12 cellular contexts compared by ENCODE assay signal in genomic region chr6:159959165-159959975, GRCh38. TPM values are rescaled to one million over a fixed set of nuclear protein-coding genes. Genes with fewer than 3 reads are reported as not detected.
A peak's percentile ranks its signal among the peaks of the same experiment; 100 is the strongest.
DNase-seq lines count a peak whose midpoint lies in the region; ATAC-seq and TF ChIP-seq lines count a peak whose summit lies in the region.
"Had no signal": no experiment of that assay in that cellular context is flagged by ENCODE, and none has a peak within 500 bp of the region (broad histone marks: within the 10 kb centered on the region; RNA-seq: fewer than 3 reads in every experiment).

No MANE protein-coding gene starts in this region.

- WGBS in SK-N-SH (ENCODE audit: low lambda C conversion rate), result 26% methylated on average over 6 of the region's 6 CpGs

- no peaks in the 10 kb centered on the region for H3K9me2 ChIP-seq in SK-N-SH

- no peak for TF ChIP-seq EP300 in SK-N-SH (IDR thresholded peaks at IDR 0.05; ENCODE audit: borderline replicate concordance in 1 of 2, low read depth in 1 of 2, low read length in 1 of 2)

- H3K4me1 ChIP-seq in SJCRH30 (peaks cover 12% of the 10 kb centered on the region), SK-N-SH (ENCODE audit: control insufficient read depth in 1 of 2, insufficient read depth in 2 of 2, low read depth in 1 of 2, low read length in 1 of 2) (no peaks in the 10 kb centered on the region)
- H3K4me1 ChIP-seq in naive thymus-derived CD4-positive, alpha-beta T cell (ENCODE audit: control insufficient read depth in 2 of 2, insufficient read depth in 2 of 2, low read length in 2 of 2), result no peaks in the 10 kb centered on the region
- H3K4me1 ChIP-seq: HAP-1 had no signal

- intact Hi-C loops in naive thymus-derived CD4-positive, alpha-beta T cell (cut with micrococcal nuclease), result no loop called here
- intact Hi-C loops in posterior cingulate gyrus (cut with DNase I), result no loop called here

- H3K9ac ChIP-seq in SK-N-SH, result no peak overlapping the region

- POLR2A ChIA-PET in naive thymus-derived CD4-positive, alpha-beta T cell (lab: Charles Lee), result no interaction called here
- POLR2A ChIA-PET in SK-N-SH (lab: Yijun Ruan, JAX), result no interaction called here

- H3K27me3 Mint-ChIP-seq in naive thymus-derived CD4-positive, alpha-beta T cell, result peaks cover 0 to 37% (median 0%) of the 10 kb centered on the region in 5 donors
- H3K27me3 Mint-ChIP-seq: CD4-positive, alpha-beta memory T cell had no signal

- H4K20me1 ChIP-seq in SK-N-SH (ENCODE audit: insufficient read depth), result no peaks in the 10 kb centered on the region

- peaks cover 0 to 8% (median 0%) of the 10 kb centered on the region in 7 donors for H3K4me1 Mint-ChIP-seq in naive thymus-derived CD4-positive, alpha-beta T cell
- H3K4me1 Mint-ChIP-seq: CD4-positive, alpha-beta memory T cell had no signal

- no peaks in the 10 kb centered on the region for H3K79me2 ChIP-seq in SK-N-SH (ENCODE audit: insufficient read depth)

- ATAC-seq in GM18511 (IDR thresholded peaks at IDR 0.05; ENCODE audit: unreplicated experiment) (peak; percentile 83), HG02798 (IDR thresholded peaks at IDR 0.05; ENCODE audit: poor library complexity, unreplicated experiment) (peak; percentile 66)
- ATAC-seq in naive thymus-derived CD4-positive, alpha-beta T cell, result peak; percentile 80

- H3K36me3 Mint-ChIP-seq in naive thymus-derived CD4-positive, alpha-beta T cell, result no peaks in the 10 kb centered on the region
- H3K36me3 Mint-ChIP-seq: CD4-positive, alpha-beta memory T cell had no signal

- H3K4me3 Mint-ChIP-seq in naive thymus-derived CD4-positive, alpha-beta T cell, result no peak overlapping the region
- H3K4me3 Mint-ChIP-seq: CD4-positive, alpha-beta memory T cell had no signal

- no peaks in the 10 kb centered on the region; the same call in 1 of the 2 replicates for H3K9me3 ChIP-seq in SJCRH30 (replicated peaks)
- H3K9me3 ChIP-seq in naive thymus-derived CD4-positive, alpha-beta T cell (ENCODE audit: control insufficient read depth in 2 of 3, low read length in 3 of 3), result no peaks in the 10 kb centered on the region
- no peaks in the 10 kb centered on the region for H3K9me3 ChIP-seq in SK-N-SH
- H3K9me3 ChIP-seq: HAP-1 had no signal

- H3K27ac ChIP-seq in SJCRH30 (no peak overlapping the region), SK-N-SH (ENCODE audit: low read depth in 2 of 2, low read length in 1 of 2) (no peak overlapping the region)
- no peak overlapping the region for H3K27ac ChIP-seq in naive thymus-derived CD4-positive, alpha-beta T cell (ENCODE audit: low read depth, low read length)

- CTCF ChIA-PET in naive thymus-derived CD4-positive, alpha-beta T cell (lab: Charles Lee), result no interaction called here
- CTCF ChIA-PET in SK-N-SH (lab: Yijun Ruan, JAX), result no interaction called here

- TF ChIP-seq RAD21 in SK-N-SH (IDR thresholded peaks at IDR 0.05; ENCODE audit: low read length), result no peak

- H3K27ac Mint-ChIP-seq in naive thymus-derived CD4-positive, alpha-beta T cell, result no peak overlapping the region
- H3K27ac Mint-ChIP-seq: progenitor cell of endocrine pancreas had no signal

- TF ChIP-seq CTCF in SK-N-SH (IDR thresholded peaks at IDR 0.05), result no peak

- H2AFZ ChIP-seq in SK-N-SH (ENCODE audit: low read depth), result no peak overlapping the region

- peaks cover 11% of the 10 kb centered on the region for H3K27me3 ChIP-seq in SJCRH30
- no peaks in the 10 kb centered on the region for H3K27me3 ChIP-seq in naive thymus-derived CD4-positive, alpha-beta T cell (ENCODE audit: control insufficient read depth in 2 of 2, insufficient read depth in 2 of 2, low read length in 2 of 2)
- H3K27me3 ChIP-seq in SK-N-SH (ENCODE audit: insufficient read depth), result no peaks in the 10 kb centered on the region; the same call in 1 of the 2 replicates

- DNase-seq in SJCRH30 (peak; percentile 45 to 67), SK-N-SH (no peak), NCI-H2171 treated with DMSO at 0.1 percent for 48 hours (lab: John Stamatoyannopoulos, UW) (no peak), NCI-H446 (lab: John Stamatoyannopoulos, UW) (no peak), posterior cingulate gyrus (no peak)
- no peak for DNase-seq in naive thymus-derived CD4-positive, alpha-beta T cell
- DNase-seq: CD4-positive, alpha-beta memory T cell; NCI-H774 had no signal

- H3K4me3 ChIP-seq in SJCRH30 (no peak overlapping the region), SK-N-SH (ENCODE audit: low read depth in 2 of 2, low read length in 1 of 2) (no peak overlapping the region)
- no peak overlapping the region for H3K4me3 ChIP-seq in naive thymus-derived CD4-positive, alpha-beta T cell (ENCODE audit: low read length)
- H3K4me3 ChIP-seq: HAP-1 had no signal

- no peaks in the 10 kb centered on the region for H3F3A ChIP-seq in SK-N-SH (replicated peaks; ENCODE audit: insufficient read depth)

- H3K4me2 ChIP-seq in SK-N-SH, result no peak overlapping the region

- H3K36me3 ChIP-seq in SJCRH30 (no peaks in the 10 kb centered on the region), SK-N-SH (replicated peaks in 1 of 2; ENCODE audit: control insufficient read depth in 1 of 2, insufficient read depth in 2 of 2, low read length in 1 of 2) (no peaks in the 10 kb centered on the region)
- H3K36me3 ChIP-seq in naive thymus-derived CD4-positive, alpha-beta T cell (ENCODE audit: control insufficient read depth in 2 of 3, insufficient read depth in 3 of 3, low read length in 3 of 3), result no peaks in the 10 kb centered on the region
- H3K36me3 ChIP-seq: HAP-1 had no signal

- H3K9me3 Mint-ChIP-seq in naive thymus-derived CD4-positive, alpha-beta T cell, result peaks cover 0 to 2% (median 0%) of the 10 kb centered on the region in 11 donors

TF ChIP-seq in SK-N-SH, 30 proteins besides CTCF, POLR2A, EP300 and RAD21 (continues in another document):
- TF ChIP-seq CHD2 (IDR thresholded peaks at IDR 0.05; ENCODE audit: low read length, partially characterized antibody), result no peak
- no peak for TF ChIP-seq PBX3 (IDR thresholded peaks at IDR 0.05)
- no peak for TF ChIP-seq YY1 (IDR thresholded peaks at IDR 0.05; ENCODE audit: low read depth)
- no peak for TF ChIP-seq MXI1 (IDR thresholded peaks at IDR 0.05; ENCODE audit: low read depth, low read length)
- TF ChIP-seq ELF1 (IDR thresholded peaks at IDR 0.05), result no peak
- TF ChIP-seq FOXM1 (IDR thresholded peaks at IDR 0.05; ENCODE audit: low read depth), result no peak
- no peak for TF ChIP-seq JUND (IDR thresholded peaks at IDR 0.05)
- TF ChIP-seq SMC3 (IDR thresholded peaks at IDR 0.05; ENCODE audit: low read depth, low read length), result no peak
- no peak for TF ChIP-seq NFIC (IDR thresholded peaks at IDR 0.05; ENCODE audit: borderline replicate concordance)
- no peak for TF ChIP-seq USF1 (IDR thresholded peaks at IDR 0.05; ENCODE audit: borderline replicate concordance, low read depth)
- TF ChIP-seq MEF2A (IDR thresholded peaks at IDR 0.05; ENCODE audit: borderline replicate concordance, low read depth), result no peak
- no peak for TF ChIP-seq RXRA (IDR thresholded peaks at IDR 0.05; ENCODE audit: borderline replicate concordance, low read depth)
- no peak for TF ChIP-seq TEAD4 (IDR thresholded peaks at IDR 0.05; ENCODE audit: borderline replicate concordance, insufficient read depth)
- no peak for TF ChIP-seq MAX (IDR thresholded peaks at IDR 0.05; ENCODE audit: low read depth)

RNA-seq across cellular contexts. Expression of gene IGF2R, which starts 9.5 kb away (rescaled TPM):
- 109 and 112 TPM in 2 replicates for total RNA-seq in SJCRH30 (2014; rRNA removed; shearing (Covaris generic))
- 10 to 100 TPM; 59.1 to 79.2 (median 74.2) TPM for total RNA-seq in naive thymus-derived CD4-positive, alpha-beta T cell
- polyA plus RNA-seq in naive thymus-derived CD4-positive, alpha-beta T cell, result 10 to 100 TPM in 1 of 2 donors, 1 to 10 TPM in 1; 8.7 to 18.9 TPM
- polyA plus RNA-seq in SK-N-SH (2012; rRNA removed), result 25.7 and 45.0 TPM in 2 replicates
- 34.7 and 43.1 TPM in 2 replicates for polyA plus RNA-seq in SK-N-SH (2012; cell fraction: cytosol; rRNA removed)
- 52.3 and 71.0 TPM in 2 replicates for polyA plus RNA-seq in SK-N-SH (2012; cell fraction: nucleus; rRNA removed)

Comparison
In these comparisons a context has a peak if more than half of its experiments do, and no peak if none do; other contexts are left out.
1. DNase-seq: peak in SJCRH30 (2 of 2); none in naive thymus-derived CD4-positive, alpha-beta T cell (0 of 9), SK-N-SH (single experiment), NCI-H2171 treated with DMSO at 0.1 percent for 48 hours (single experiment), NCI-H446 (0 of 2) and posterior cingulate gyrus (0 of 10).
2. Peak in every context shown above with its lines, with median percentiles within 50 percentile points of each other: ATAC-seq.